In the genomic region with DNA sequence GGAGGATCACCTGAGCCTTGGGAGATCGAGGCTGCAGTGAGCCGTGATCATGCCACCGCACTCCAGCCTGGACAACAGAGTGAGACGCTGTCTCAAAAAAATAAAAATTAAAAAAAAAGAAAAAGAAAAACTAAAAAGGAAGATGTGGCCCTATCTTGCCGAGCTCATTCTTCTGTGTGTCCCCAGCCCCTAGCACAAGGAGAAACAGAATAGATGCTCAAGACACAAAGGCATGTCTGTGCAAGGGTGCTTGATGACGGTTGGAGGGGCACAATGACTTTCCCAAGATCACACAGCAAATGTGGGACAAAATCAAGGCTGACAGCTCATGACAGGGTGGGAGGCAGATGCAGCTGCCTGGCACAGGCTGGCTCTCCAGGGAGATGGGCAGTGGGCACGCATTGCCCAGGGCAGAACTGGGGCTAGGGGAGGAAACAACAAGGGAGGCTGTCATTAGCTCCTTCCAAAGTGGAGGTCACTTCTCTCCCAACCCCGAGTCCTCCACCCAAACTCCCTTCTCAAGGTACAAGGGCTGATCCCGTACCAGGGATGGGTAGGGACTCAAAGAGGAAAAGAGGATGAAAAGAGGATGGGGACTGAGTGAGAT, we compare ENCODE assay signal across 10 cellular contexts. TPM values are rescaled to one million over a fixed set of nuclear protein-coding genes. Genes with fewer than 3 reads are reported as not detected.
DNase-seq lines count a peak whose midpoint lies in the region; ATAC-seq and TF ChIP-seq lines count a peak whose summit lies in the region.
"Had no signal": no experiment of that assay in that cellular context is flagged by ENCODE, and none has a peak within 500 bp of the region (broad histone marks: within the 10 kb centered on the region; RNA-seq: fewer than 3 reads in every experiment).

No MANE protein-coding gene starts in this region.

- H3K9me3 ChIP-seq in ascending aorta (peaks cover 0 to 8% of the 10 kb centered on the region in 2 donors), thoracic aorta (no peaks in the 10 kb centered on the region)

- H3K4me1 ChIP-seq in ascending aorta = peaks cover 0 to 6% of the 10 kb centered on the region in 2 donors
- H3K4me1 ChIP-seq in thoracic aorta (ENCODE audit: control insufficient read depth in 1 of 2, low read depth in 2 of 2) = peaks cover 0 to 15% of the 10 kb centered on the region in 2 donors

- H3K36me3 ChIP-seq in ascending aorta (peaks cover 0 to 5% of the 10 kb centered on the region in 2 donors), thoracic aorta (peaks cover 6% of the 10 kb centered on the region)

- peaks cover 4% of the 10 kb centered on the region for H3K9me3 Mint-ChIP-seq in activated T-cell treated with anti-CD3 and anti-CD28 coated beads, Interleukin-2, amount 50 U/mL, for 4 hours

- H3K27me3 Mint-ChIP-seq in activated T-cell treated with anti-CD3 and anti-CD28 coated beads, Interleukin-2, amount 50 U/mL, for 4 hours (ENCODE audit: low read depth) = peaks cover under 1% of the 10 kb centered on the region

- intact Hi-C loops in ascending aorta (cut with DNase I) = loop anchor here (2.0 to 5.0 kb wide), 4 partner anchors 49 to 306 kb away; a partner anchor contains a TSS

- TF ChIP-seq CTCF in ascending aorta (IDR thresholded peaks at IDR 0.05) (no peak), thoracic aorta (IDR thresholded peaks at IDR 0.05) (no peak)

- DNase-seq in activated T-cell treated with anti-CD3 and anti-CD28 coated beads, Interleukin-2, amount 50 U/mL, for 4 hours = no peak
- DNase-seq in activated T-cell treated with anti-CD3 and anti-CD28 coated beads for 4 hours (no peak), ascending aorta (ENCODE audit: low spot score in 2 of 2) (no peak), thoracic aorta (ENCODE audit: low spot score) (no peak), H4 (ENCODE audit: low spot score) (no peak)
- no peak for DNase-seq in activated CD4-positive, alpha-beta T cell treated with anti-CD3 and anti-CD28 coated beads for 48 hours
- DNase-seq: stimulated activated naive CD4-positive, alpha-beta T cell treated with Interleukin-2 at 50 U/mL for 16 hours had no signal

- H3K27ac ChIP-seq in ascending aorta = peak overlapping the region; percentile 84 to 90
- peak overlapping the region; percentile 88 for H3K27ac ChIP-seq in layer of hippocampus (ENCODE audit: low read depth, low read length)
- H3K27ac ChIP-seq in thoracic aorta = peak overlapping the region; percentile 90 to 95

- H3K4me3 ChIP-seq in ascending aorta (peak overlapping the region; percentile 67 to 83), thoracic aorta (peak overlapping the region; percentile 99)

- peaks cover 13% of the 10 kb centered on the region for H3K4me1 Mint-ChIP-seq in activated T-cell treated with anti-CD3 and anti-CD28 coated beads, Interleukin-2, amount 50 U/mL, for 4 hours (ENCODE audit: low read depth)

- peaks cover 4% of the 10 kb centered on the region for H3K36me3 Mint-ChIP-seq in activated T-cell treated with anti-CD3 and anti-CD28 coated beads, Interleukin-2, amount 50 U/mL, for 4 hours (ENCODE audit: insufficient read depth)

- ATAC-seq in activated T-cell treated with anti-CD3 and anti-CD28 coated beads, Interleukin-2, amount 50 U/mL, for 4 hours = no peak
- no peak for ATAC-seq in thoracic aorta (ENCODE audit: insufficient number of reproducible peaks, low FRiP score, low read depth)
- no peak for ATAC-seq in GM18519 (IDR thresholded peaks at IDR 0.05; ENCODE audit: low FRiP score, unreplicated experiment)
- ATAC-seq: HCT116 had no signal

- H3K27me3 ChIP-seq in ascending aorta (no peaks in the 10 kb centered on the region), layer of hippocampus (ENCODE audit: control insufficient read depth, insufficient read depth, low read length) (no peaks in the 10 kb centered on the region), thoracic aorta (replicated peaks; ENCODE audit: insufficient read depth) (no peaks in the 10 kb centered on the region)

- H3K4me3 Mint-ChIP-seq in activated T-cell treated with anti-CD3 and anti-CD28 coated beads, Interleukin-2, amount 50 U/mL, for 4 hours = peak overlapping the region; percentile 78

RNA-seq across cellular contexts. Expression of a gene that starts 0.8 kb away (rescaled TPM):
- total RNA-seq in activated T-cell treated with anti-CD3 and anti-CD28 coated beads, Interleukin-2, amount 50 U/mL, for 4 hours = 1 to 10 TPM; 2.7 to 3.2 (median 2.8) TPM
- total RNA-seq in ascending aorta = 24.5 TPM
- 10 to 100 TPM; 25.1 to 56.9 TPM for total RNA-seq in thoracic aorta
- 69.6 and 72.8 TPM in 2 replicates for total RNA-seq in H4 (2014; rRNA removed; shearing (Covaris generic))

RNA-seq across cellular contexts. Expression of a gene that starts 20.8 kb away (rescaled TPM):
- total RNA-seq in activated T-cell treated with anti-CD3 and anti-CD28 coated beads, Interleukin-2, amount 50 U/mL, for 4 hours = 1 to 10 TPM; 3.9 to 8.5 (median 6.4) TPM
- total RNA-seq in ascending aorta = 6.2 TPM
- total RNA-seq in thoracic aorta = 1 to 10 TPM; 3.9 to 5.4 TPM
- total RNA-seq in H4 (2014; rRNA removed; shearing (Covaris generic)) = 1.9 and 2.2 TPM in 2 replicates

RNA-seq across cellular contexts. Expression of a gene that starts 34.4 kb away (rescaled TPM):
- total RNA-seq in activated T-cell treated with anti-CD3 and anti-CD28 coated beads, Interleukin-2, amount 50 U/mL, for 4 hours = 10 to 100 TPM; 34.6 to 45.2 (median 37.0) TPM
- total RNA-seq in ascending aorta (not detected), thoracic aorta (1 to 10 TPM; 2.7 to 5.0 TPM)
- total RNA-seq in H4 (2014; rRNA removed; shearing (Covaris generic)) = 69.2 and 99.3 TPM in 2 replicates

RNA-seq across cellular contexts. Expression of a gene that starts 48.8 kb away (rescaled TPM):
- total RNA-seq in activated T-cell treated with anti-CD3 and anti-CD28 coated beads, Interleukin-2, amount 50 U/mL, for 4 hours = 10 to 100 TPM; 22.5 to 26.0 (median 25.5) TPM
- total RNA-seq in ascending aorta = 15.6 TPM
- 10 to 100 TPM; 14.4 to 19.5 TPM for total RNA-seq in thoracic aorta
- 7.6 and 8.2 TPM in 2 replicates for total RNA-seq in H4 (2014; rRNA removed; shearing (Covaris generic))

RNA-seq across cellular contexts. Expression of a gene that starts 55.6 kb away (rescaled TPM):
- total RNA-seq in activated T-cell treated with anti-CD3 and anti-CD28 coated beads, Interleukin-2, amount 50 U/mL, for 4 hours = 1 to 10 TPM; 2.1 to 3.2 (median 3.0) TPM
- 0.32 TPM for total RNA-seq in ascending aorta
- total RNA-seq in thoracic aorta = 1 to 10 TPM in 1 of 2 donors, under 1 TPM in 1; 0.92 to 6.2 TPM
- 1.6 TPM in 2 replicates for total RNA-seq in H4 (2014; rRNA removed; shearing (Covaris generic))

Comparison
In these comparisons a context has a peak if more than half of its experiments do, and no peak if none do; other contexts are left out.
1. RNA of a gene that starts 34.4 kb away (total RNA-seq): 69.2 to 99.3 TPM in H4 and 34.6 to 45.2 TPM in activated T-cell treated with anti-CD3 and anti-CD28 coated beads, Interleukin-2, amount 50 U/mL, for 4 hours; 2.7 to 5.0 TPM in thoracic aorta and not detected in ascending aorta (single experiment); every median in the first group is over 4 times any median in the second.
2. Peak in every context shown above with its lines, with median percentiles within 50 percentile points of each other: H3K27ac ChIP-seq.